In the genomic region with DNA sequence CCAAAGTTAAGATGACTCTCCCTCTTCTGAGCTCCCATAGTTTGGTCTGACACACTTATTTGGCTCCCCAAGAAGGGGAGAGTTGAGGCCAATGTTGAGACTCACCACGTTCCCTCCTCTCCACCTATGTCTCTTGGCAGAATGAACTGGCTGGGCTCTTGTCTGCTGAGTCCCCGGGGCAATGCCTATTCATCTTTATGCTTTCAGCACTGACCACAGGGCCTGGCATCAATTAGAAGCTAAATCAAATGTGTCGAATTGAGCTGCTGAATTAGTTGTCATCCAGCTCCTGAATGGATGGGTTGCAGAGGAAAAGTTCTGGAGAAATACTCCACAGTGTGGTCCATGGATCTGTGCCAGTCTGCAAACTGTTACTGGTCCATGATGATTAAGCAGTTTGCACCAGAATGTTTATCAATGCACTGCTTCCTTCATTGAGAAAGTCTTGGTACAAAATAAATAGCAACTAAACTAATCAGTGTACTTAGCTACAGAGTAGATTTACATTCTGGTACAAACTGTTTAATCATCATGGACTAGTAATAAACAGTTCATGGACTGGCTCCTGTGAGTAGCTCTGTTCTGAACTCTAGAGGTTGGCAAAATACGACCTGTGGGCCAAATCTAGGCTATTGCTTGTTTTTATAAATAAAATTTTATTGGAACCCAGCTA, we compare ENCODE assay signal across 30 cellular contexts. TPM values are rescaled to one million over a fixed set of nuclear protein-coding genes. Genes with fewer than 3 reads are reported as not detected.
DNase-seq lines count a peak whose midpoint lies in the region; ATAC-seq, FAIRE-seq and TF ChIP-seq lines count a peak whose summit lies in the region.
"Had no signal": no experiment of that assay in that cellular context is flagged by ENCODE, and none has a peak within 500 bp of the region (broad histone marks: within the 10 kb centered on the region; RNA-seq: fewer than 3 reads in every experiment).

No MANE protein-coding gene starts in this region.

- FAIRE-seq in GM12891 (lab: Jason Lieb, UNC) = no peak

- H3K36me3 ChIP-seq in HEK293 (ENCODE audit: control insufficient read depth in 2 of 2, insufficient read depth in 1 of 2, low read length in 2 of 2) = no peaks in the 10 kb centered on the region
- H3K36me3 ChIP-seq: BLaER1 treated with 17β-estradiol and CSF1 and Interleukin-3, amounts not matched to agents 10 nM and 100 nM; heart left ventricle; neutrophil; upper lobe of left lung had no signal

- no peak overlapping the region for H3K27ac ChIP-seq in HEK293 (ENCODE audit: extremely low read depth, low read depth, low read length)
- H3K27ac ChIP-seq: BLaER1 treated with 17β-estradiol and CSF1 and Interleukin-3, amounts not matched to agents 10 nM and 100 nM; heart left ventricle; neutrophil; skin epidermis; upper lobe of left lung; VCaP had no signal

- no peak for TF ChIP-seq POLR2A in GM12891 (IDR thresholded peaks at IDR 0.05; ENCODE audit: low read depth, low read length)

- CTCF ChIA-PET in HEK293 (lab: Yijun Ruan, JAX) = no interaction called here

- peak; percentile 5 for DNase-seq in A172 (ENCODE audit: low spot score)
- DNase-seq in astrocyte of the cerebellum (ENCODE audit: low read depth) = peak; percentile 11
- DNase-seq in fibroblast of the aortic adventitia (ENCODE audit: low read depth) = peak; percentile 83
- DNase-seq in GM12891 (ENCODE audit: insufficient read length, low spot score) = no peak
- no peak for DNase-seq in omental fat pad (ENCODE audit: low spot score)
- DNase-seq: activated CD4-positive, alpha-beta T cell treated with anti-CD3 and anti-CD28 coated beads for 48 hours; activated naive CD4-positive, alpha-beta T cell treated with anti-CD3 and anti-CD28 coated beads, Interleukin-2, amount 50 U/mL, for 16 hours; activated T-cell treated with anti-CD3 and anti-CD28 coated beads, Interleukin-2, amount 50 U/mL, for 48 hours; central memory CD4-positive, alpha-beta T cell; COR-L47; KG1; left cardiac atrium; NCI-H1694; NCI-H526 treated with DMSO at 0.1 percent for 48 hours; stimulated activated CD4-positive, alpha-beta T cell treated with anti-CD3 and anti-CD28 coated beads, Interleukin-1b, Interleukin-23, amount 100 ng/mL, for 48 hours; upper lobe of left lung had no signal

- H3K4me1 ChIP-seq in HEK293 (ENCODE audit: control insufficient read depth, insufficient read depth, low read length) = no peaks in the 10 kb centered on the region
- H3K4me1 ChIP-seq: heart left ventricle, upper lobe of left lung had no signal

- ATAC-seq in GM19397 (IDR thresholded peaks at IDR 0.05; ENCODE audit: unreplicated experiment) (no peak), GM19035 (IDR thresholded peaks at IDR 0.05; ENCODE audit: unreplicated experiment) (no peak), omental fat pad (ENCODE audit: low FRiP score) (no peak)
- ATAC-seq: SK-N-SH treated with all-trans-retinoic acid at 6 μM for 48 hours had no signal

- in situ Hi-C loops in astrocyte of the cerebellum (cut with HindIII; ENCODE audit: low sequenced_read_pairs) = no loop called here

- TF ChIP-seq CTCF in HEK293 (tag by site-specific recombination; IDR thresholded peaks at IDR 0.05) (no peak), astrocyte of the cerebellum (IDR thresholded peaks at IDR 0.05; ENCODE audit: low read depth, low read length, missing control alignments) (no peak), fibroblast of the aortic adventitia (IDR thresholded peaks at IDR 0.05; ENCODE audit: insufficient read depth, low read length) (no peak), omental fat pad (IDR thresholded peaks at IDR 0.05) (no peak)

- POLR2A ChIA-PET in HEK293 (lab: Yijun Ruan, JAX) = no interaction called here

- no peak overlapping the region for H3K4me3 ChIP-seq in HEK293 (ENCODE audit: low read depth, low read length)
- H3K4me3 ChIP-seq in astrocyte of the cerebellum (ENCODE audit: low read depth, low read length) = no peak overlapping the region
- no peak overlapping the region for H3K4me3 ChIP-seq in fibroblast of the aortic adventitia (ENCODE audit: low read depth, low read length)
- H3K4me3 ChIP-seq: BLaER1 treated with 17β-estradiol and CSF1 and Interleukin-3, amounts not matched to agents 10 nM and 100 nM; heart left ventricle; skin epidermis; upper lobe of left lung had no signal

- H3K9me3 ChIP-seq in HEK293 (ENCODE audit: control insufficient read depth, insufficient read depth, low read depth, low read length) = no peaks in the 10 kb centered on the region
- H3K9me3 ChIP-seq: BLaER1 treated with 17β-estradiol and CSF1 and Interleukin-3, amounts not matched to agents 10 nM and 100 nM; heart left ventricle; neutrophil; upper lobe of left lung had no signal

TF ChIP-seq in HEK293, 187 proteins besides CTCF, POLR2A, EP300 and RAD21:
- peak; percentile 67; the same call in 1 of the 2 replicates for TF ChIP-seq ZNF664 (tag by site-specific recombination; IDR thresholded peaks at IDR 0.05)
- no peak for TF ChIP-seq ZNF169 (tag by site-specific recombination; IDR thresholded peaks at IDR 0.05)
- peak; percentile 22; the same call in 1 of the 2 replicates for TF ChIP-seq ZBTB17 (tag by site-specific recombination; IDR thresholded peaks at IDR 0.05)
TF ChIP-seq in HEK293: peak in this region for 2.

TF ChIP-seq in GM12891, 5 proteins besides CTCF, POLR2A, EP300 and RAD21:
- TF ChIP-seq POU2F2 (IDR thresholded peaks at IDR 0.05; ENCODE audit: low read depth, low read length) (no peak), PAX5 (IDR thresholded peaks at IDR 0.05; ENCODE audit: insufficient read depth, low read length, severe bottlenecking) (no peak), POLR2AphosphoS5 (IDR thresholded peaks at IDR 0.05; ENCODE audit: low read depth, low read length) (no peak), TAF1 (IDR thresholded peaks at IDR 0.05; ENCODE audit: low read depth, low read length) (no peak), SPI1 (IDR thresholded peaks at IDR 0.05; ENCODE audit: low read depth, low read length) (no peak)
TF ChIP-seq in GM12891: peak in this region for 0.

RNA-seq across cellular contexts. Expression of gene CNGB1, which starts 4.7 kb away (rescaled TPM):
- 0.12 TPM in 1 of 2 replicates, not detected in the other for total RNA-seq in A172 (2014; rRNA removed; shearing (Covaris generic))
- not detected in 2 replicates for total RNA-seq in fibroblast of the aortic adventitia (ENCODE audit: low replicate concordance)
- not detected for polyA plus RNA-seq in GM12891 (2012; ENCODE audit: low read depth, missing spikeins)
- total RNA-seq in omental fat pad = not detected
- total RNA-seq: activated CD8-positive, alpha-beta memory T cell treated with anti-CD3 and anti-CD28 coated beads for 36 hours; dermis microvascular lymphatic vessel endothelial cell; fibroblast of villous mesenchyme; heart left ventricle; left cardiac atrium; myocyte; subcutaneous adipose tissue had no signal
- polyA plus RNA-seq: heart left ventricle had no signal

RNA-seq across cellular contexts. Expression of gene ZNF319, which starts 34.2 kb away (rescaled TPM):
- total RNA-seq in A172 (2014; rRNA removed; shearing (Covaris generic)) = 4.0 and 5.1 TPM in 2 replicates
- 2.3 and 4.8 TPM in 2 replicates for total RNA-seq in fibroblast of the aortic adventitia (ENCODE audit: low replicate concordance)
- polyA plus RNA-seq in GM12891 (2012; ENCODE audit: low read depth, missing spikeins) = 3.1 TPM
- total RNA-seq in omental fat pad = 1 to 10 TPM; 3.2 to 9.1 (median 5.6) TPM

RNA-seq across cellular contexts. Expression of gene USB1, which starts 34.9 kb away (rescaled TPM):
- total RNA-seq in A172 (2014; rRNA removed; shearing (Covaris generic)) = 15.5 and 20.6 TPM in 2 replicates
- 7.0 and 15.8 TPM in 2 replicates for total RNA-seq in fibroblast of the aortic adventitia (ENCODE audit: low replicate concordance)
- 23.0 TPM for polyA plus RNA-seq in GM12891 (2012; ENCODE audit: low read depth, missing spikeins)
- 10 to 100 TPM; 18.8 to 42.5 (median 33.4) TPM for total RNA-seq in omental fat pad

RNA-seq across cellular contexts. Expression of gene MMP15, which starts 59.3 kb away (rescaled TPM):
- 6.4 and 8.0 TPM in 2 replicates for total RNA-seq in A172 (2014; rRNA removed; shearing (Covaris generic))
- total RNA-seq in fibroblast of the aortic adventitia (ENCODE audit: low replicate concordance) (1.3 and 2.4 TPM in 2 replicates), omental fat pad (10 to 100 TPM in 3 of 4 donors, 1 to 10 TPM in 1; 5.5 to 15.2 (median 14.4) TPM)
- polyA plus RNA-seq in GM12891 (2012; ENCODE audit: low read depth, missing spikeins) = 0.03 TPM

Comparison
In these comparisons a context has a peak if more than half of its experiments do, and no peak if none do; other contexts are left out.
1. DNase-seq: peak in A172 (single experiment), astrocyte of the cerebellum (single experiment) and fibroblast of the aortic adventitia (single experiment); none in GM12891 (single experiment) and omental fat pad (single experiment).